In the genomic region with DNA sequence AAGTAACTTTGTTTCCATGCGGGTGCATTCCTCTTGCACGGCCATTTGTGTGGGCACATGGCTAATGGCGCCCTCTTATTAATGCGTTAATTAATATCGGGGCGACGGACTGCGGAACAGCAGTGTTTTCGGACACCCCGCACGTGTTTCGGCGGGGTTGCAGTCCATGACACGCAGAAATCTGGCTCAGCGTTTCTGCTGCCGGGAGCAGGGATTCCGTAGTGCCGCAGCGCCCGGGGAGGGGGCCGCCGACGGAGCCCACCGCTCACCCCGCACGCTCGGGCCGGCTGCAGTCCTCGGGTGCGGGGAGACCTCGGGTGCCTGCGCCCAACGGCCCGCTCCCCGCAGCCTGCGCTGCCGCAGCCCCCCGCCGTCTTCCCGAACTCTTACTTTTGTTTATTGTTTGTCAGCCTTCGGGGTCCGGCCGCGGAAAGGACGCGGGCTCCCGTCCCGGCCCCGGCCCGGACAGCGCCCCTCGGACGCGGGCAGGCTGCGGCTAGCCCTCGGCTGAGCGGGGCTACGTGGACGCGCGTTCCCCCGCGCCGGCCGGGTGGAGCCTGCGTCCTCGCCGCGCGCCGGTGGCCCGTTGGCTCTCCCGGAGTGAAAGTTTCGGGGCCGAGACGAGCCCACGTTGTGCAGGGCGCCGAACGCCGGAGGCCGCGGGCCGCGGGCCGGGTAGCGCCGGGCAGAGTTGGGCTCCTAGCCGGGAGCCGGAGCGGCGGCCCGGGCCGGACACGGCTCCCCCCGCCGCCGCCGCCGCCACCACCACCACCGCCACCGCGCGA, we compare ENCODE assay signal across 1 cellular context.
TF ChIP-seq lines count a peak whose summit lies in the region.

No MANE protein-coding gene starts in this region.

TF ChIP-seq in SK-N-SH, 30 proteins besides CTCF, POLR2A, EP300 and RAD21 (continued from another document):
- no peak for TF ChIP-seq PBX3 (IDR thresholded peaks at IDR 0.05)
- TF ChIP-seq GATA2 (CRISPR knock-in tag; IDR thresholded peaks at IDR 0.05): no peak
- TF ChIP-seq EZH2phosphoT487 (IDR thresholded peaks at IDR 0.05; ENCODE audit: borderline replicate concordance, low read depth): no peak
- no peak for TF ChIP-seq SIN3A (IDR thresholded peaks at IDR 0.05; ENCODE audit: borderline replicate concordance, low read depth, low read length)
- TF ChIP-seq MEF2A (IDR thresholded peaks at IDR 0.05; ENCODE audit: borderline replicate concordance, low read depth): no peak
